Comparison of ENCODE assay signal across 11 cellular contexts in the genomic region with DNA sequence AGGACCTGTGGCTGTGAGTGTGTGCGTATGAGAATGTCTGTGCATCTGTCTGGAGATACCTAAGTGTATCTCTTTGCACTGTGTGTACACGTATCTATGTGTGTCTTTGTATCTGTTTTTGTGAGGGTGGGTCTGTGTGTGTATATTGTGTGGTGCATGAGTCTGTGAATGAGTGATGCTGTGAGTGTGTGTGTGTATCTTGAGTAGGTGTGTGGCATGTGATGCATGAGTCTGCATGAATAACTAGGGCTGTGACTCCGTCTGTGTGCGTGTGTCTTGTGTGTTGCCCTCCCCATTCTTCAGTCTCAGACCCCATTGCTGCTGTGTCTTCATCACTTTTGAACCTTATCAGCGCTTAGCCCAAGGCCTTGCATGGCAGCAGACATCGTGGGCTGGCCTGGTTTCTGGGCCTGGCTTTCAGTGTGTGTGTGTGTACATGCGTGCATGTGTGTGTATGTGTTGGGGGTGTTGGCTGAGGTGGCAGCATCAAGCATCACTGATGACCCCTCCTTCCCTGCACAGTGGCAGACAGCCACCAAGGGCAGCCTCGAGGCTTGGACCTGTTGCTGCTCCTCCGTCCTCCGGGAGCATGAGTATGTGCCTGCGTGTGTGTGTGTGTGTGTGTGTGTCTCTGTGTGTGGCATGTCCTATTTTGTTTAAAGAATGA.
DNase-seq lines count a peak whose midpoint lies in the region; ATAC-seq lines count a peak whose summit lies in the region.
"Had no signal": no experiment of that assay in that cellular context is flagged by ENCODE, and none has a peak within 500 bp of the region (broad histone marks: within the 10 kb centered on the region; RNA-seq: fewer than 3 reads in every experiment).

No MANE protein-coding gene starts in this region.

- H3K27me3 ChIP-seq in layer of hippocampus (ENCODE audit: control insufficient read depth, insufficient read depth, low read length): no peaks in the 10 kb centered on the region

- no peak for ATAC-seq in HG03571 (IDR thresholded peaks at IDR 0.05; ENCODE audit: unreplicated experiment)

- no peaks in the 10 kb centered on the region for H3K9me3 Mint-ChIP-seq in T-helper 2 cell treated with Interferon-gamma antibody and Interleukin-4, amounts not matched to agents 5 μg/mL and 100 μg/mL, for 36 hours

- H3K27ac Mint-ChIP-seq in T-helper 2 cell treated with Interferon-gamma antibody and Interleukin-4, amounts not matched to agents 5 μg/mL and 100 μg/mL, for 36 hours: no peak overlapping the region

- H3K27ac ChIP-seq in layer of hippocampus (ENCODE audit: low read depth, low read length) (peak overlapping the region; percentile 56), substantia nigra (ENCODE audit: low read depth, low read length, poor library complexity, severe bottlenecking) (peak overlapping the region; percentile 39)
- H3K27ac ChIP-seq: SJCRH30 had no signal

- peak overlapping the region; percentile 7 for H3K4me3 Mint-ChIP-seq in T-helper 2 cell treated with Interferon-gamma antibody and Interleukin-4, amounts not matched to agents 5 μg/mL and 100 μg/mL, for 36 hours

- H3K4me1 Mint-ChIP-seq in T-helper 2 cell treated with Interferon-gamma antibody and Interleukin-4, amounts not matched to agents 5 μg/mL and 100 μg/mL, for 36 hours (ENCODE audit: low read depth): peaks cover 17% of the 10 kb centered on the region

- peaks cover 18% of the 10 kb centered on the region for H3K27me3 Mint-ChIP-seq in T-helper 2 cell treated with Interferon-gamma antibody and Interleukin-4, amounts not matched to agents 5 μg/mL and 100 μg/mL, for 36 hours (ENCODE audit: low read depth)

- no peak for DNase-seq in T-helper 2 cell treated with Interferon-gamma antibody and Interleukin-4, amounts not matched to agents 5 μg/mL and 100 μg/mL, for 36 hours (ENCODE audit: low spot score)
- DNase-seq in T-helper 2 cell (no peak), cerebellar cortex (ENCODE audit: low spot score) (peak; percentile 46), substantia nigra (lab: John Stamatoyannopoulos, UW) (peak in 6 of 49 donors; percentile 6 to 59 (median 22)), NCI-H187 (lab: John Stamatoyannopoulos, UW) (no peak), kidney tubule cell (ENCODE audit: low spot score) (no peak)
- DNase-seq: activated CD8-positive, alpha-beta memory T cell treated with anti-CD3 and anti-CD28 coated beads, Interleukin-2, amount 50 U/mL, for 48 hours; NCI-H1092; SJCRH30 had no signal

- H3K36me3 Mint-ChIP-seq in T-helper 2 cell treated with Interferon-gamma antibody and Interleukin-4, amounts not matched to agents 5 μg/mL and 100 μg/mL, for 36 hours (ENCODE audit: low read depth): no peaks in the 10 kb centered on the region
